19 cellular contexts compared by ENCODE assay signal in the genomic region with DNA sequence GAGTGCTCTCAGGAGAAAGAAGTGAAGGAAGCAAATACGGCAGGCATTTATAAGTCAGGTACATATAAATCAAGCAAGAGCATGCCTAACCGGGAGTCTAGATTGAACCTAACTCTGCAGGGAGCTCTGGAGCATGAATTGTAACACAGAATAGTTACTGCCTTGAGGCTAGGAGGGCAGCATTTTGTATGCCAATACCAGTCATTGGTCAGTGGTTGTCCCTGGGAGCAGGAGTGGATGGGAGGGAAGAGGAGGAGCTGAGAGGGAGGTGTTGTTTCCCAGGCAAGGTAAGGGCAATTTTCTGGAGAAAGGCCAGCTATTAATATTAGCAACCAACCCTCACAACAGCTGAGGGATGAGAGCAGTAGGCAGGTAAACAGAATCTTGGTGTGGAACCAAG.
DNase-seq lines count a peak whose midpoint lies in the region; ATAC-seq, FAIRE-seq and TF ChIP-seq lines count a peak whose summit lies in the region.
"Had no signal": no experiment of that assay in that cellular context is flagged by ENCODE, and none has a peak within 500 bp of the region (broad histone marks: within the 10 kb centered on the region; RNA-seq: fewer than 3 reads in every experiment).

No MANE protein-coding gene starts in this region.

- CTCF ChIA-PET in HEK293T (lab: Yijun Ruan, JAX): no interaction called here

- H3K9me3 ChIP-seq in lower lobe of right lung: no peaks in the 10 kb centered on the region
- H3K9me3 ChIP-seq: transverse colon had no signal

- no peak overlapping the region for H3K27ac ChIP-seq in lower lobe of right lung
- H3K27ac ChIP-seq: HL-60 had no signal

- POLR2A ChIA-PET in HEK293T (lab: Yijun Ruan, JAX): no interaction called here

- TF ChIP-seq POLR2A in GM12892 (IDR thresholded peaks at IDR 0.05; ENCODE audit: low read depth, low read length): no peak

- H3K4me3 ChIP-seq in bronchial epithelial cell (ENCODE audit: low read depth, low read length) (no peak overlapping the region), lower lobe of right lung (no peak overlapping the region)
- H3K4me3 ChIP-seq: K562 had no signal

- DNase-seq in COR-L47 (lab: John Stamatoyannopoulos, UW): peak; percentile 0
- DNase-seq in HEK293T (ENCODE audit: extremely low spot score): peak; percentile 9
- peak; percentile 78 for DNase-seq in bronchial epithelial cell (ENCODE audit: low read depth)
- no peak for DNase-seq in lower lobe of right lung
- DNase-seq in GM12892 (ENCODE audit: insufficient read length): no peak
- DNase-seq in COLO668 (lab: John Stamatoyannopoulos, UW; ENCODE audit: unreplicated experiment): no peak
- DNase-seq in SHP77 (lab: John Stamatoyannopoulos, UW): no peak
- DNase-seq: activated CD4-positive, alpha-beta T cell treated with anti-CD3 and anti-CD28 coated beads for 4 hours; central memory CD4-positive, alpha-beta T cell; NCI-H1092; stimulated activated CD4-positive, alpha-beta T cell treated with anti-CD3 and anti-CD28 coated beads, Interleukin-15, amount 100 ng/mL, for 24 hours; transverse colon had no signal

- FAIRE-seq in bronchial epithelial cell (lab: Jason Lieb, UNC) (no peak), GM12892 (lab: Jason Lieb, UNC) (no peak)
- FAIRE-seq: GM18507, H54, K562, TTC549 had no signal

- TF ChIP-seq CTCF in bronchial epithelial cell (IDR thresholded peaks at IDR 0.05; ENCODE audit: insufficient read depth, low read length, severe bottlenecking) (no peak), lower lobe of right lung (IDR thresholded peaks at IDR 0.05) (no peak)

- intact Hi-C loops in lower lobe of right lung (cut with DNase I): no loop called here

- ATAC-seq in lower lobe of right lung (peak; percentile 41 to 64), HG03196 (IDR thresholded peaks at IDR 0.05; ENCODE audit: unreplicated experiment) (no peak)
- ATAC-seq: K562; stimulated activated memory B cell treated with anti-CD40 and anti-IgM and Interleukin-4, amounts not matched to agents 10 μg/mL and 1 μg/mL and 100 μg/mL, for 72 hours had no signal

- H3K36me3 ChIP-seq in bronchial epithelial cell (ENCODE audit: control insufficient read depth, insufficient read depth, low read length): no peaks in the 10 kb centered on the region
- no peaks in the 10 kb centered on the region for H3K36me3 ChIP-seq in lower lobe of right lung
- H3K36me3 ChIP-seq: transverse colon had no signal

- H3K4me1 ChIP-seq in lower lobe of right lung: no peaks in the 10 kb centered on the region
- H3K4me1 ChIP-seq: transverse colon had no signal

- H3K27me3 ChIP-seq in bronchial epithelial cell (ENCODE audit: control insufficient read depth, insufficient read depth, low read length) (no peaks in the 10 kb centered on the region), lower lobe of right lung (ENCODE audit: low read depth) (no peaks in the 10 kb centered on the region)
- H3K27me3 ChIP-seq: transverse colon had no signal

TF ChIP-seq in HEK293T, 16 proteins besides CTCF, POLR2A, EP300 and RAD21:
- TF ChIP-seq BHLHE40 (IDR thresholded peaks at IDR 0.05; ENCODE audit: borderline replicate concordance): no peak
- no peak for TF ChIP-seq LEF1 (IDR thresholded peaks at IDR 0.05; ENCODE audit: borderline replicate concordance)
- no peak for TF ChIP-seq TARDBP (IDR thresholded peaks at IDR 0.05)
- no peak for TF ChIP-seq HDGF (IDR thresholded peaks at IDR 0.05; ENCODE audit: borderline replicate concordance)
- TF ChIP-seq ELF4 (IDR thresholded peaks at IDR 0.05): no peak

Comparison
In these comparisons a context has a peak if more than half of its experiments do, and no peak if none do; other contexts are left out.
1. DNase-seq: peak in COR-L47 (single experiment), HEK293T (single experiment) and bronchial epithelial cell (single experiment); none in lower lobe of right lung (single experiment), GM12892 (single experiment), COLO668 (single experiment) and SHP77 (0 of 2).